In genomic region chr2:5594288-5594687, GRCh38 we compare ENCODE assay signal across 27 cellular contexts.
"Had no signal": no experiment of that assay in that cellular context is flagged by ENCODE, and none has a peak within 500 bp of the region (broad histone marks: within the 10 kb centered on the region; RNA-seq: fewer than 3 reads in every experiment).

No MANE protein-coding gene starts in this region.

- H3K36me3 ChIP-seq: esophagus muscularis mucosa, gastrocnemius medialis, heart right ventricle, lower lobe of right lung, prostate gland, sigmoid colon, stomach, thoracic aorta, transverse colon had no signal

- H3K36me3 Mint-ChIP-seq: memory B cell; naive thymus-derived CD4-positive, alpha-beta T cell had no signal

- H2AFZ ChIP-seq: parathyroid adenoma had no signal

- FAIRE-seq: colon, islet of Langerhans, small intestine had no signal

- H3K79me2 ChIP-seq: parathyroid adenoma had no signal

- DNase-seq: effector memory CD8-positive, alpha-beta T cell; gastrocnemius medialis; heart right ventricle; hypothalamus; kidney glomerular epithelial cell; lower lobe of right lung; midbrain; naive thymus-derived CD4-positive, alpha-beta T cell; nephron progenitor cell; retina; sigmoid colon; small intestine; stimulated activated CD4-positive, alpha-beta T cell treated with anti-CD3 and anti-CD28 coated beads, Interleukin-12 subunit alpha, Interleukin-12 subunit beta, amount 100 ng/mL, for 4 hours; stimulated activated naive CD4-positive, alpha-beta T cell; stomach; substantia nigra; transverse colon had no signal

- H3K9ac ChIP-seq: parathyroid adenoma had no signal

- H3K4me1 ChIP-seq: esophagus muscularis mucosa, gastrocnemius medialis, heart right ventricle, lower lobe of right lung, parathyroid adenoma, prostate gland, sigmoid colon, stomach, transverse colon had no signal

- H3K4me3 Mint-ChIP-seq: dendritic cell treated with granulocyte-macrophage colony-stimulating factor and Interleukin-4, amounts not matched to agents 40 ng/mL and 50 ng/mL, for 4 days; effector memory CD8-positive, alpha-beta T cell; memory B cell; naive thymus-derived CD4-positive, alpha-beta T cell; nephron progenitor cell had no signal

- H3K27ac ChIP-seq: epithelial cell of prostate, esophagus muscularis mucosa, gastrocnemius medialis, heart right ventricle, lower lobe of right lung, parathyroid adenoma, prostate gland, sigmoid colon, stomach, thoracic aorta, transverse colon had no signal

- H3K9me3 Mint-ChIP-seq: memory B cell, nephron progenitor cell had no signal

- ATAC-seq: effector memory CD8-positive, alpha-beta T cell; gastrocnemius medialis; heart right ventricle; left lobe of liver; lower lobe of right lung; naive thymus-derived CD4-positive, alpha-beta T cell had no signal

- H3K4me1 Mint-ChIP-seq: memory B cell; naive thymus-derived CD4-positive, alpha-beta T cell had no signal

- H3K4me3 ChIP-seq: esophagus muscularis mucosa, gastrocnemius medialis, heart right ventricle, lower lobe of right lung, prostate gland, sigmoid colon, stomach, thoracic aorta, transverse colon had no signal

- H3K9me3 ChIP-seq: esophagus muscularis mucosa, gastrocnemius medialis, heart right ventricle, lower lobe of right lung, prostate gland, sigmoid colon, stomach, thoracic aorta had no signal

- H3K27me3 ChIP-seq: gastrocnemius medialis, sigmoid colon, transverse colon had no signal

- H3K27ac Mint-ChIP-seq: dendritic cell treated with granulocyte-macrophage colony-stimulating factor and Interleukin-4, amounts not matched to agents 40 ng/mL and 50 ng/mL, for 4 days; effector memory CD8-positive, alpha-beta T cell; memory B cell; naive thymus-derived CD4-positive, alpha-beta T cell; nephron progenitor cell had no signal

- H3K27me3 Mint-ChIP-seq: dendritic cell treated with granulocyte-macrophage colony-stimulating factor and Interleukin-4, amounts not matched to agents 40 ng/mL and 50 ng/mL, for 4 days; effector memory CD8-positive, alpha-beta T cell; memory B cell had no signal
